Comparison of ENCODE assay signal across 31 cellular contexts in the genomic region with DNA sequence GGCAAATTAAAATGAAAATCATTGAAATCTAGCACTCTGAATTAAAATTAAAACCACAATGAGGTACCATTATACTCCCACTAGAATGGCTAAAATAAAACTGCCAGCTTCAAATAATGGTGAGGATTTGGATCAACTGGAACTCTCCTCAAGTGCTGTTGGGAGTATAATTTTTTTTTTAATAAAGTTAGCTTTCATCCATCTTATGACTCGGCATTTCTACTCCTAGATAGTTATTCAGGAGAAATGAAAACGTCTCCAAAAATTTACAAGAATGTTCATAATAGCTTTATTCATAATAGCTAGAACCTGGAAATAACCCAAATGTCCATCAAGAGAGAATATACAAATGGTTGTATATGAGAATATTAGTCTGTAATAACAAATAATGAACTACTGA.
"Had no signal": no experiment of that assay in that cellular context is flagged by ENCODE, and none has a peak within 500 bp of the region (broad histone marks: within the 10 kb centered on the region; RNA-seq: fewer than 3 reads in every experiment).

No MANE protein-coding gene starts in this region.

- H3K9me3 ChIP-seq: body of pancreas, esophagus squamous epithelium, gastrocnemius medialis, heart left ventricle had no signal

- H3K27ac Mint-ChIP-seq: activated B cell treated with CpG ODN at 0.5 μM for 24 hours; activated CD8-positive, alpha-beta T cell treated with anti-CD3 and anti-CD28 coated beads for 36 hours; activated naive CD4-positive, alpha-beta T cell treated with anti-CD3 and anti-CD28 coated beads, Interleukin-2, amount 50 U/mL, for 72 hours; activated naive CD8-positive, alpha-beta T cell treated with anti-CD3 and anti-CD28 coated beads, Interleukin-2, amount 10 ng/mL, durations not matched to agents 7 days and 5 days; activated T-helper 17 cell treated with anti-CD3 and anti-CD28 coated beads, Interleukin-2, amount 50 U/mL, for 72 hours; effector memory CD8-positive, alpha-beta T cell; T-helper 2 cell treated with Interferon-gamma antibody and Interleukin-4, amounts not matched to agents 5 μg/mL and 100 μg/mL, for 36 hours had no signal

- H3K4me1 ChIP-seq: body of pancreas, esophagus squamous epithelium, heart left ventricle had no signal

- H3K4me3 ChIP-seq: body of pancreas, esophagus squamous epithelium, gastrocnemius medialis, heart left ventricle had no signal

- H3K4me3 Mint-ChIP-seq: activated B cell treated with CpG ODN at 0.5 μM for 24 hours; activated CD8-positive, alpha-beta T cell treated with anti-CD3 and anti-CD28 coated beads for 36 hours; activated naive CD8-positive, alpha-beta T cell treated with anti-CD3 and anti-CD28 coated beads, Interleukin-2, amount 10 ng/mL, durations not matched to agents 7 days and 5 days; activated T-cell treated with anti-CD3 and anti-CD28 coated beads, Interleukin-2, amount 50 U/mL, for 4 hours; activated T-helper 17 cell treated with anti-CD3 and anti-CD28 coated beads, Interleukin-2, amount 50 U/mL, for 72 hours; effector memory CD8-positive, alpha-beta T cell; T-helper 17 cell; T-helper 2 cell treated with Interferon-gamma antibody and Interleukin-4, amounts not matched to agents 5 μg/mL and 100 μg/mL, for 36 hours had no signal

- H3K36me3 ChIP-seq: gastrocnemius medialis had no signal

- FAIRE-seq: colon had no signal

- H3K9me3 Mint-ChIP-seq: activated B cell treated with CpG ODN at 0.5 μM for 24 hours; activated CD8-positive, alpha-beta T cell treated with anti-CD3 and anti-CD28 coated beads for 36 hours; activated T-cell treated with anti-CD3 and anti-CD28 coated beads, Interleukin-2, amount 50 U/mL, for 4 hours; activated T-helper 17 cell treated with anti-CD3 and anti-CD28 coated beads, Interleukin-2, amount 50 U/mL, for 72 hours; effector memory CD8-positive, alpha-beta T cell; T-helper 2 cell treated with Interferon-gamma antibody and Interleukin-4, amounts not matched to agents 5 μg/mL and 100 μg/mL, for 36 hours had no signal

- H3K27me3 Mint-ChIP-seq: activated B cell treated with CpG ODN at 0.5 μM for 24 hours; activated CD8-positive, alpha-beta T cell treated with anti-CD3 and anti-CD28 coated beads for 36 hours; activated naive CD8-positive, alpha-beta T cell treated with anti-CD3 and anti-CD28 coated beads, Interleukin-2, amount 10 ng/mL, durations not matched to agents 7 days and 5 days; activated T-helper 17 cell treated with anti-CD3 and anti-CD28 coated beads, Interleukin-2, amount 50 U/mL, for 72 hours; effector memory CD8-positive, alpha-beta T cell; T-helper 17 cell had no signal

- DNase-seq: activated B cell treated with CpG ODN at 0.5 μM for 24 hours; activated CD4-positive, alpha-beta T cell treated with anti-CD3 and anti-CD28 coated beads for 48 hours; activated CD4-positive, alpha-beta T cell treated with anti-CD3 and anti-CD28 coated beads, Interleukin-2, amount 50 U/mL, for 1 hour; activated CD4-positive, alpha-beta T cell treated with anti-CD3 and anti-CD28 coated beads, Interleukin-2, amount 50 U/mL, for 48 hours; activated CD8-positive, alpha-beta memory T cell treated with anti-CD3 and anti-CD28 coated beads for 24 hours; activated CD8-positive, alpha-beta T cell treated with anti-CD3 and anti-CD28 coated beads for 36 hours; activated effector memory CD4-positive, alpha-beta T cell treated with Interleukin-2 at 50 U/mL for 16 hours; activated gamma-delta T cell treated with Interleukin-2 at 50 U/mL for 16 hours; activated naive CD4-positive, alpha-beta T cell treated with Interleukin-2 at 50 U/mL for 16 hours; activated naive CD8-positive, alpha-beta T cell treated with anti-CD3 and anti-CD28 coated beads, Interleukin-2, amount 10 ng/mL, durations not matched to agents 7 days and 5 days; activated T-cell treated with anti-CD3 and anti-CD28 coated beads, Interleukin-2, amount 50 U/mL, for 4 hours; body of pancreas; caudate nucleus; cortex of kidney; dermis blood vessel endothelial cell; effector CD4-positive, alpha-beta T cell; effector memory CD8-positive, alpha-beta T cell; erythroblast; esophagus squamous epithelium; gastrocnemius medialis; glutamatergic neuron; heart left ventricle; T-helper 1 cell; T-helper 17 cell; T1000; WERI-Rb-1 had no signal

- H3K27ac ChIP-seq: body of pancreas, esophagus squamous epithelium, gastrocnemius medialis, heart left ventricle, WERI-Rb-1 had no signal

- H3K27me3 ChIP-seq: body of pancreas, esophagus squamous epithelium, gastrocnemius medialis, heart left ventricle had no signal

- ATAC-seq: activated CD4-positive, CD25-positive, alpha-beta regulatory T cell treated with anti-CD3 and anti-CD28 coated beads, Interleukin-2, amount 50 U/mL, for 24 hours; activated CD8-positive, alpha-beta T cell treated with anti-CD3 and anti-CD28 coated beads for 36 hours; activated naive CD4-positive, alpha-beta T cell treated with anti-CD3 and anti-CD28 coated beads, Interleukin-2, amount 50 U/mL, for 72 hours; activated T-cell treated with anti-CD3 and anti-CD28 coated beads, Interleukin-2, amount 50 U/mL, for 4 hours; activated T-helper 17 cell treated with anti-CD3 and anti-CD28 coated beads, Interleukin-2, amount 50 U/mL, for 72 hours; body of pancreas; effector memory CD8-positive, alpha-beta T cell; gastrocnemius medialis; heart left ventricle; T-helper 17 cell had no signal
